1 cellular context compared by ENCODE assay signal in the genomic region with DNA sequence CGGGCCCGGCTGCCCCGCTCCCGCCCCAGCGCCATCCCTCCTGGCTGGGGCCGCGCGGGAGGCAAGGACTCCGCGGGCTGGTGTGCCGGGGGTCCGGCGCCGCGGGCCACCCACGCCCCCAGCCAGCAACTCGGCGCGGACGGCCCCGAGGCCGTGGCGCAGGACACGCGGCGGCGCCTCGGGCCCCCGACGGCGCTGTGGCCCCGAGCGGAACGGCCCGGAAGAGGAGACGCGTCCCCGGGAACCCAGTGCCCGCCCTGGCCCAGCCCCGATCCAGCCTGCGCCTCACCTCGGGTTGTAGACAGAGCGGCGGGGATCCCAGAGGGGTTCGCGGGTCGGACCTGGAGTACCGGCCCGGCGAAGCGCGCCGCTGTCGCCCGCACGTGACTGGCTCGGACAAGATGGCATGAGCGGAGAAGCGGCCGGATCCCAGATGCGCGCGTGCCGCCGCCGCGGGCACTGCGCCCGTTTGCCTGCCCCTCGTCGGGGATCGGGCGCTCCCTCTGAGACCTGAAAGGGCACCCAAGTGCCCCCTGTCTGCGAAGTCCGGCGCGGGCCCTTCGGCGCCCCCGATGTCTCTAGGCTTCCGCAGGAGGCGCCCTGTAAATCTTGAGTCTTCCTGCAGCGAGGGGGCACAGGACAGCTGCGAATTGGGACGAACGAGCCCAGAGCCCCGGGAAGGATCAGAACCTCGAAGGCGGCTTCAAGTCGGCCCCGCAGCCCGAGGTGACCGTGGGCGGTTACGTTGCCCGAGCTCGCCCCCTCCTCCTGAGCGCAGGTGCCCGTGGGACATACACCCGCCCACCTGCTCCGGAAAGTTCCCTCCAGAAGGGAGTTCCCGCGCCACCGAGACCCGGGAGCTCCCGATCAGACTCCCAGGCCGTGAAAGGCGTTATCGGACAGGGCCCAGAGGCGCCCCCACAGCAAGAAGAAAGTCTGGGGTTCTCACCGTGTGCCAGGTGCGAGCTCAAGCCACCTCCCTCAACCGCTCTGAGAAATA.
TF ChIP-seq lines count a peak whose summit lies in the region.

No MANE protein-coding gene starts in this region.

TF ChIP-seq in SK-N-SH, 30 proteins besides CTCF, POLR2A, EP300 and RAD21 (continued from another document):
- TF ChIP-seq, protein P1, sequence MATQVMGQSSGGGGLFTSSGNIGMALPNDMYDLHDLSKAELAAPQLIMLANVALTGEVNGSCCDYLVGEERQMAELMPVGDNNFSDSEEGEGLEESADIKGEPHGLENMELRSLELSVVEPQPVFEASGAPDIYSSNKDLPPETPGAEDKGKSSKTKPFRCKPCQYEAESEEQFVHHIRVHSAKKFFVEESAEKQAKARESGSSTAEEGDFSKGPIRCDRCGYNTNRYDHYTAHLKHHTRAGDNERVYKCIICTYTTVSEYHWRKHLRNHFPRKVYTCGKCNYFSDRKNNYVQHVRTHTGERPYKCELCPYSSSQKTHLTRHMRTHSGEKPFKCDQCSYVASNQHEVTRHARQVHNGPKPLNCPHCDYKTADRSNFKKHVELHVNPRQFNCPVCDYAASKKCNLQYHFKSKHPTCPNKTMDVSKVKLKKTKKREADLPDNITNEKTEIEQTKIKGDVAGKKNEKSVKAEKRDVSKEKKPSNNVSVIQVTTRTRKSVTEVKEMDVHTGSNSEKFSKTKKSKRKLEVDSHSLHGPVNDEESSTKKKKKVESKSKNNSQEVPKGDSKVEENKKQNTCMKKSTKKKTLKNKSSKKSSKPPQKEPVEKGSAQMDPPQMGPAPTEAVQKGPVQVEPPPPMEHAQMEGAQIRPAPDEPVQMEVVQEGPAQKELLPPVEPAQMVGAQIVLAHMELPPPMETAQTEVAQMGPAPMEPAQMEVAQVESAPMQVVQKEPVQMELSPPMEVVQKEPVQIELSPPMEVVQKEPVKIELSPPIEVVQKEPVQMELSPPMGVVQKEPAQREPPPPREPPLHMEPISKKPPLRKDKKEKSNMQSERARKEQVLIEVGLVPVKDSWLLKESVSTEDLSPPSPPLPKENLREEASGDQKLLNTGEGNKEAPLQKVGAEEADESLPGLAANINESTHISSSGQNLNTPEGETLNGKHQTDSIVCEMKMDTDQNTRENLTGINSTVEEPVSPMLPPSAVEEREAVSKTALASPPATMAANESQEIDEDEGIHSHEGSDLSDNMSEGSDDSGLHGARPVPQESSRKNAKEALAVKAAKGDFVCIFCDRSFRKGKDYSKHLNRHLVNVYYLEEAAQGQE (IDR thresholded peaks at IDR 0.05; ENCODE audit: low read depth, low read length), result no peak
- TF ChIP-seq NRF1 (IDR thresholded peaks at IDR 0.05; ENCODE audit: low read depth, low read length) (no peak), SMC3 (IDR thresholded peaks at IDR 0.05; ENCODE audit: low read depth, low read length) (peak; percentile 4; the same call in 1 of the 2 replicates), POLR2AphosphoS5 (IDR thresholded peaks at IDR 0.05; ENCODE audit: low read depth, low read length) (no peak), IRF3 (IDR thresholded peaks at IDR 0.05; ENCODE audit: low read depth, low read length) (no peak)
- TF ChIP-seq, protein P2, sequence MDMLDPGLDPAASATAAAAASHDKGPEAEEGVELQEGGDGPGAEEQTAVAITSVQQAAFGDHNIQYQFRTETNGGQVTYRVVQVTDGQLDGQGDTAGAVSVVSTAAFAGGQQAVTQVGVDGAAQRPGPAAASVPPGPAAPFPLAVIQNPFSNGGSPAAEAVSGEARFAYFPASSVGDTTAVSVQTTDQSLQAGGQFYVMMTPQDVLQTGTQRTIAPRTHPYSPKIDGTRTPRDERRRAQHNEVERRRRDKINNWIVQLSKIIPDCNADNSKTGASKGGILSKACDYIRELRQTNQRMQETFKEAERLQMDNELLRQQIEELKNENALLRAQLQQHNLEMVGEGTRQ (IDR thresholded peaks at IDR 0.05; ENCODE audit: borderline replicate concordance, low read depth, low read length), result no peak
- TF ChIP-seq, protein P3, sequence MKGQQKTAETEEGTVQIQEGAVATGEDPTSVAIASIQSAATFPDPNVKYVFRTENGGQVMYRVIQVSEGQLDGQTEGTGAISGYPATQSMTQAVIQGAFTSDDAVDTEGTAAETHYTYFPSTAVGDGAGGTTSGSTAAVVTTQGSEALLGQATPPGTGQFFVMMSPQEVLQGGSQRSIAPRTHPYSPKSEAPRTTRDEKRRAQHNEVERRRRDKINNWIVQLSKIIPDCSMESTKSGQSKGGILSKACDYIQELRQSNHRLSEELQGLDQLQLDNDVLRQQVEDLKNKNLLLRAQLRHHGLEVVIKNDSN (IDR thresholded peaks at IDR 0.05; ENCODE audit: borderline replicate concordance, low read depth), result peak; percentile 64
TF ChIP-seq in SK-N-SH: peak in this region for 4.
